8 cellular contexts compared by ENCODE assay signal in genomic region chr19:510606-511100, GRCh38. TPM values are rescaled to one million over a fixed set of nuclear protein-coding genes. Genes with fewer than 3 reads are reported as not detected.
DNase-seq lines count a peak whose midpoint lies in the region; ATAC-seq and TF ChIP-seq lines count a peak whose summit lies in the region.

No MANE protein-coding gene starts in this region.

- H3K9ac ChIP-seq in Karpas-422 (ENCODE audit: low read length) = peak overlapping the region; percentile 5; the same call in 1 of the 2 replicates

- H3K27me3 Mint-ChIP-seq in natural killer cell (ENCODE audit: low read depth in 2 of 2) = no peaks in the 10 kb centered on the region

- intact Hi-C loops in natural killer cell (cut with micrococcal nuclease) = loop anchor here (1.0 to 5.0 kb wide), 4 partner anchors 22 to 152 kb away; partner anchors contain the start of gene RNF126

- no peaks in the 10 kb centered on the region for H3K27me3 ChIP-seq in Karpas-422 (ENCODE audit: low read length)

- TF ChIP-seq CTCF in GM12874 (IDR thresholded peaks at IDR 0.05; ENCODE audit: insufficient read depth, low read depth, low read length) = peak; percentile 99
- peak; percentile 95 for TF ChIP-seq CTCF in fibroblast of mammary gland (conservative IDR thresholded peaks at IDR 0.05; ENCODE audit: control insufficient read depth, insufficient read depth, low read depth, low read length)
- peak; percentile 100 for TF ChIP-seq CTCF in natural killer cell (IDR thresholded peaks at IDR 0.05)

- H3K4me1 Mint-ChIP-seq in natural killer cell = peaks cover 23 to 56% of the 10 kb centered on the region in 2 donors

- no peak overlapping the region for H3K27ac ChIP-seq in Karpas-422 (ENCODE audit: low read length)

- peak; percentile 46 to 75 (median 53) for ATAC-seq in natural killer cell

- H3K36me3 Mint-ChIP-seq in natural killer cell = no peaks in the 10 kb centered on the region

- no peak overlapping the region for H2AFZ ChIP-seq in Karpas-422 (ENCODE audit: low read length)

- H3K4me3 Mint-ChIP-seq in natural killer cell = peak overlapping the region; percentile 98

- no peak overlapping the region for H3K4me3 ChIP-seq in Karpas-422 (ENCODE audit: low read length)
- no peak overlapping the region for H3K4me3 ChIP-seq in fibroblast of mammary gland (ENCODE audit: control insufficient read depth, low read depth, low read length)

- no peaks in the 10 kb centered on the region for H3K9me3 Mint-ChIP-seq in natural killer cell

- no peaks in the 10 kb centered on the region for H4K20me1 ChIP-seq in Karpas-422 (ENCODE audit: insufficient read depth, low read depth, low read length)

- DNase-seq in Karpas-422 (peak; percentile 96), RPMI8226 (peak; percentile 94), fibroblast of mammary gland (ENCODE audit: low read depth) (peak; percentile 85), natural killer cell (peak; percentile 95), HPDE6-E6E7 (ENCODE audit: extremely low spot score) (no peak)
- DNase-seq in activated T-helper 1 cell treated with anti-CD3 and anti-CD28 coated beads, Interleukin-2, amount 50 U/mL, for 16 hours (ENCODE audit: low read depth in 1 of 2, low spot score in 1 of 2) = peak; percentile 83 to 88
- peak; percentile 85 to 95 (median 88) for DNase-seq in stimulated activated naive CD4-positive, alpha-beta T cell (lab: John Stamatoyannopoulos, UW)

- no peak overlapping the region for H3K4me2 ChIP-seq in Karpas-422 (ENCODE audit: low read depth, low read length, poor library complexity, severe bottlenecking)

- H3K9me2 ChIP-seq in Karpas-422 (replicated peaks; ENCODE audit: insufficient read depth, low read length) = no peaks in the 10 kb centered on the region

- H3K79me2 ChIP-seq in Karpas-422 (ENCODE audit: low read length) = peaks cover 17% of the 10 kb centered on the region

- H3K27ac Mint-ChIP-seq in natural killer cell = peak overlapping the region; percentile 99 to 100

- peaks cover 24% of the 10 kb centered on the region for H3K4me1 ChIP-seq in Karpas-422 (ENCODE audit: low read length)

- H3K9me3 ChIP-seq in Karpas-422 (ENCODE audit: low read length) = no peaks in the 10 kb centered on the region

- H3K36me3 ChIP-seq in Karpas-422 (ENCODE audit: insufficient read depth, low read length) = peaks cover 9% of the 10 kb centered on the region

RNA-seq across cellular contexts. Expression of gene TPGS1, which starts 3.4 kb away (rescaled TPM):
- total RNA-seq in Karpas-422 (2014; rRNA removed; shearing (Covaris generic); ENCODE audit: low replicate concordance) = 13.8 and 46.6 TPM in 2 replicates
- 10 to 100 TPM; 18.7 to 20.6 (median 18.9) TPM for total RNA-seq in natural killer cell

RNA-seq across cellular contexts. Expression of gene MADCAM1, which starts 14.4 kb away (rescaled TPM):
- total RNA-seq in Karpas-422 (2014; rRNA removed; shearing (Covaris generic); ENCODE audit: low replicate concordance) = 0.11 and 0.97 TPM in 2 replicates
- under 1 TPM in 2 of 3 donors, not detected in 1; 0.43 to 0.54 TPM for total RNA-seq in natural killer cell

RNA-seq across cellular contexts. Expression of gene CDC34, which starts 20.9 kb away (rescaled TPM):
- 25.7 and 96.8 TPM in 2 replicates for total RNA-seq in Karpas-422 (2014; rRNA removed; shearing (Covaris generic); ENCODE audit: low replicate concordance)
- 100 to 1,000 TPM in 2 of 3 donors, 10 to 100 TPM in 1; 68.5 to 114 (median 101) TPM for total RNA-seq in natural killer cell

RNA-seq across cellular contexts. Expression of gene GZMM, which starts 33.2 kb away (rescaled TPM):
- 0.32 TPM in 1 of 2 replicates, not detected in the other for total RNA-seq in Karpas-422 (2014; rRNA removed; shearing (Covaris generic); ENCODE audit: low replicate concordance)
- total RNA-seq in natural killer cell = 100 to 1,000 TPM; 186 to 286 (median 253) TPM

RNA-seq across cellular contexts. Expression of gene SHC2, which starts 49.8 kb away (rescaled TPM):
- total RNA-seq in Karpas-422 (2014; rRNA removed; shearing (Covaris generic); ENCODE audit: low replicate concordance) = not detected in 2 replicates
- under 1 TPM in 1 of 3 donors, not detected in 2; 0.75 TPM for total RNA-seq in natural killer cell
